Comparison of ENCODE assay signal across 1 cellular context in the genomic region with DNA sequence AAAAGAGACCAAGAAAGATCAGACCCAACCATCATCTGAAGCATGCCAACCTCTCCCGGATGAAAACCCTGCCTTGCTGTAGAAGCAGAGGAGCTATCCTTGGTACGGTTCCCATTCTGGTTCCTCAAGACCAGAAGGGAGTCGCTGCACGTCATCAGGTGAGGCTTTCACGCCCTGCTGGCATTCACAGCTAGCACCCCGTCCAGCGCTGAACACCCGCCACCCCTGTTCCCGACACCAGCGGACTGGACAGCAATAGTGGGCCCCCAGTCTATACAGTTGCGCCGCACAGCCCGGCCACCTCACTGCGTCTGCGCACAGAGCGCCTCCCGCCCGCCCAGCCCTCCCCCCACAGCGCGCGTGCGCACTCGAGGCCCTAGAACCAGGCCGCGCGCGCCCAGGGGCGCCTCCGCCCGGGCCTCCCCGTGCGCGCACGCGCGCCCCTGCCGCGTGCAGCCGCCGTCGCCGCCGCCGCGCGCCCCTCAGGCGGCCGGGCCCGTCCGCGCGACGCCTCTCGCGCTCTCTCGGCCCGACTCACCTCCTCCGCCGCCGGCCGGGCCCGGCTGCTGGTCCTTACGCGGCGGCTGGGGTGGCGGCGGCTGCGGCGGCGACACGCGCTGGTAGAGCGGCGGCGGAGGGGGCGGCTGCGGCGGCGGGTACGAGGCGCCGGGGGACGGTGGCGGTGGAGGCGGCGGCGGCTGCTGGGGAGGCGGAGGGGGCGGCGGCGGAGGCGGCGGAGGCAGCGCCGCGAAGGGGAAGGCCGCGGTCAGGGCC.
TF ChIP-seq lines count a peak whose summit lies in the region.

No MANE protein-coding gene starts in this region.

TF ChIP-seq in HepG2, 621 proteins besides CTCF, POLR2A, EP300 and RAD21 (continued from another document and continues in another):
- TF ChIP-seq BCL6 (CRISPR knock-in tag; IDR thresholded peaks at IDR 0.05), result no peak
- no peak for TF ChIP-seq ZNF543 (CRISPR knock-in tag; IDR thresholded peaks at IDR 0.05)
- TF ChIP-seq HOXA7 (CRISPR knock-in tag; IDR thresholded peaks at IDR 0.05), result no peak
- TF ChIP-seq GABPA (IDR thresholded peaks at IDR 0.05; ENCODE audit: low read depth, low read length), result no peak
- no peak for TF ChIP-seq GABPA (CRISPR knock-in tag; IDR thresholded peaks at IDR 0.05; ENCODE audit: low read depth)
- TF ChIP-seq, protein P1, sequence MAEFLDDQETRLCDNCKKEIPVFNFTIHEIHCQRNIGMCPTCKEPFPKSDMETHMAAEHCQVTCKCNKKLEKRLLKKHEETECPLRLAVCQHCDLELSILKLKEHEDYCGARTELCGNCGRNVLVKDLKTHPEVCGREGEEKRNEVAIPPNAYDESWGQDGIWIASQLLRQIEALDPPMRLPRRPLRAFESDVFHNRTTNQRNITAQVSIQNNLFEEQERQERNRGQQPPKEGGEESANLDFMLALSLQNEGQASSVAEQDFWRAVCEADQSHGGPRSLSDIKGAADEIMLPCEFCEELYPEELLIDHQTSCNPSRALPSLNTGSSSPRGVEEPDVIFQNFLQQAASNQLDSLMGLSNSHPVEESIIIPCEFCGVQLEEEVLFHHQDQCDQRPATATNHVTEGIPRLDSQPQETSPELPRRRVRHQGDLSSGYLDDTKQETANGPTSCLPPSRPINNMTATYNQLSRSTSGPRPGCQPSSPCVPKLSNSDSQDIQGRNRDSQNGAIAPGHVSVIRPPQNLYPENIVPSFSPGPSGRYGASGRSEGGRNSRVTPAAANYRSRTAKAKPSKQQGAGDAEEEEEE (CRISPR knock-in tag; IDR thresholded peaks at IDR 0.05; ENCODE audit: borderline replicate concordance), result no peak
- TF ChIP-seq SAFB2 (CRISPR knock-in tag; IDR thresholded peaks at IDR 0.05; ENCODE audit: borderline replicate concordance, low read depth), result no peak
- no peak for TF ChIP-seq ZZZ3 (CRISPR knock-in tag; IDR thresholded peaks at IDR 0.05; ENCODE audit: borderline replicate concordance)
- TF ChIP-seq ZSCAN12 (CRISPR knock-in tag; IDR thresholded peaks at IDR 0.05), result no peak
- TF ChIP-seq, protein P2, sequence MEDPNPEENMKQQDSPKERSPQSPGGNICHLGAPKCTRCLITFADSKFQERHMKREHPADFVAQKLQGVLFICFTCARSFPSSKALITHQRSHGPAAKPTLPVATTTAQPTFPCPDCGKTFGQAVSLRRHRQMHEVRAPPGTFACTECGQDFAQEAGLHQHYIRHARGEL (CRISPR knock-in tag; IDR thresholded peaks at IDR 0.05), result no peak
- TF ChIP-seq, protein P3, sequence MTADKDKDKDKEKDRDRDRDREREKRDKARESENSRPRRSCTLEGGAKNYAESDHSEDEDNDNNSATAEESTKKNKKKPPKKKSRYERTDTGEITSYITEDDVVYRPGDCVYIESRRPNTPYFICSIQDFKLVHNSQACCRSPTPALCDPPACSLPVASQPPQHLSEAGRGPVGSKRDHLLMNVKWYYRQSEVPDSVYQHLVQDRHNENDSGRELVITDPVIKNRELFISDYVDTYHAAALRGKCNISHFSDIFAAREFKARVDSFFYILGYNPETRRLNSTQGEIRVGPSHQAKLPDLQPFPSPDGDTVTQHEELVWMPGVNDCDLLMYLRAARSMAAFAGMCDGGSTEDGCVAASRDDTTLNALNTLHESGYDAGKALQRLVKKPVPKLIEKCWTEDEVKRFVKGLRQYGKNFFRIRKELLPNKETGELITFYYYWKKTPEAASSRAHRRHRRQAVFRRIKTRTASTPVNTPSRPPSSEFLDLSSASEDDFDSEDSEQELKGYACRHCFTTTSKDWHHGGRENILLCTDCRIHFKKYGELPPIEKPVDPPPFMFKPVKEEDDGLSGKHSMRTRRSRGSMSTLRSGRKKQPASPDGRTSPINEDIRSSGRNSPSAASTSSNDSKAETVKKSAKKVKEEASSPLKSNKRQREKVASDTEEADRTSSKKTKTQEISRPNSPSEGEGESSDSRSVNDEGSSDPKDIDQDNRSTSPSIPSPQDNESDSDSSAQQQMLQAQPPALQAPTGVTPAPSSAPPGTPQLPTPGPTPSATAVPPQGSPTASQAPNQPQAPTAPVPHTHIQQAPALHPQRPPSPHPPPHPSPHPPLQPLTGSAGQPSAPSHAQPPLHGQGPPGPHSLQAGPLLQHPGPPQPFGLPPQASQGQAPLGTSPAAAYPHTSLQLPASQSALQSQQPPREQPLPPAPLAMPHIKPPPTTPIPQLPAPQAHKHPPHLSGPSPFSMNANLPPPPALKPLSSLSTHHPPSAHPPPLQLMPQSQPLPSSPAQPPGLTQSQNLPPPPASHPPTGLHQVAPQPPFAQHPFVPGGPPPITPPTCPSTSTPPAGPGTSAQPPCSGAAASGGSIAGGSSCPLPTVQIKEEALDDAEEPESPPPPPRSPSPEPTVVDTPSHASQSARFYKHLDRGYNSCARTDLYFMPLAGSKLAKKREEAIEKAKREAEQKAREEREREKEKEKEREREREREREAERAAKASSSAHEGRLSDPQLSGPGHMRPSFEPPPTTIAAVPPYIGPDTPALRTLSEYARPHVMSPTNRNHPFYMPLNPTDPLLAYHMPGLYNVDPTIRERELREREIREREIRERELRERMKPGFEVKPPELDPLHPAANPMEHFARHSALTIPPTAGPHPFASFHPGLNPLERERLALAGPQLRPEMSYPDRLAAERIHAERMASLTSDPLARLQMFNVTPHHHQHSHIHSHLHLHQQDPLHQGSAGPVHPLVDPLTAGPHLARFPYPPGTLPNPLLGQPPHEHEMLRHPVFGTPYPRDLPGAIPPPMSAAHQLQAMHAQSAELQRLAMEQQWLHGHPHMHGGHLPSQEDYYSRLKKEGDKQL (CRISPR knock-in tag; IDR thresholded peaks at IDR 0.05; ENCODE audit: low read depth), result no peak
- TF ChIP-seq, protein P4, sequence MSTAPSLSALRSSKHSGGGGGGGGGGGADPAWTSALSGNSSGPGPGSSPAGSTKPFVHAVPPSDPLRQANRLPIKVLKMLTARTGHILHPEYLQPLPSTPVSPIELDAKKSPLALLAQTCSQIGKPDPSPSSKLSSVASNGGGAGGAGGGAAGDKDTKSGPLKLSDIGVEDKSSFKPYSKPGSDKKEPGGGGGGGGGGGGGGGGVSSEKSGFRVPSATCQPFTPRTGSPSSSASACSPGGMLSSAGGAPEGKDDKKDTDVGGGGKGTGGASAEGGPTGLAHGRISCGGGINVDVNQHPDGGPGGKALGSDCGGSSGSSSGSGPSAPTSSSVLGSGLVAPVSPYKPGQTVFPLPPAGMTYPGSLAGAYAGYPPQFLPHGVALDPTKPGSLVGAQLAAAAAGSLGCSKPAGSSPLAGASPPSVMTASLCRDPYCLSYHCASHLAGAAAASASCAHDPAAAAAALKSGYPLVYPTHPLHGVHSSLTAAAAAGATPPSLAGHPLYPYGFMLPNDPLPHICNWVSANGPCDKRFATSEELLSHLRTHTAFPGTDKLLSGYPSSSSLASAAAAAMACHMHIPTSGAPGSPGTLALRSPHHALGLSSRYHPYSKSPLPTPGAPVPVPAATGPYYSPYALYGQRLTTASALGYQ (CRISPR knock-in tag; IDR thresholded peaks at IDR 0.05), result no peak
- TF ChIP-seq ZNF547 (CRISPR knock-in tag; IDR thresholded peaks at IDR 0.05), result no peak
- TF ChIP-seq ZNF772 (CRISPR knock-in tag; IDR thresholded peaks at IDR 0.05), result no peak
- no peak for TF ChIP-seq CBX2 (IDR thresholded peaks at IDR 0.05; ENCODE audit: low read depth, low read length)
- TF ChIP-seq CBX2 (CRISPR knock-in tag; IDR thresholded peaks at IDR 0.05; ENCODE audit: low read depth), result no peak
- TF ChIP-seq, protein P5, sequence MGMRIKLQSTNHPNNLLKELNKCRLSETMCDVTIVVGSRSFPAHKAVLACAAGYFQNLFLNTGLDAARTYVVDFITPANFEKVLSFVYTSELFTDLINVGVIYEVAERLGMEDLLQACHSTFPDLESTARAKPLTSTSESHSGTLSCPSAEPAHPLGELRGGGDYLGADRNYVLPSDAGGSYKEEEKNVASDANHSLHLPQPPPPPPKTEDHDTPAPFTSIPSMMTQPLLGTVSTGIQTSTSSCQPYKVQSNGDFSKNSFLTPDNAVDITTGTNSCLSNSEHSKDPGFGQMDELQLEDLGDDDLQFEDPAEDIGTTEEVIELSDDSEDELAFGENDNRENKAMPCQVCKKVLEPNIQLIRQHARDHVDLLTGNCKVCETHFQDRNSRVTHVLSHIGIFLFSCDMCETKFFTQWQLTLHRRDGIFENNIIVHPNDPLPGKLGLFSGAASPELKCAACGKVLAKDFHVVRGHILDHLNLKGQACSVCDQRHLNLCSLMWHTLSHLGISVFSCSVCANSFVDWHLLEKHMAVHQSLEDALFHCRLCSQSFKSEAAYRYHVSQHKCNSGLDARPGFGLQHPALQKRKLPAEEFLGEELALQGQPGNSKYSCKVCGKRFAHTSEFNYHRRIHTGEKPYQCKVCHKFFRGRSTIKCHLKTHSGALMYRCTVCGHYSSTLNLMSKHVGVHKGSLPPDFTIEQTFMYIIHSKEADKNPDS (CRISPR knock-in tag; IDR thresholded peaks at IDR 0.05), result no peak
- TF ChIP-seq SIN3B (IDR thresholded peaks at IDR 0.05; ENCODE audit: low read length), result no peak
- TF ChIP-seq, protein P6, sequence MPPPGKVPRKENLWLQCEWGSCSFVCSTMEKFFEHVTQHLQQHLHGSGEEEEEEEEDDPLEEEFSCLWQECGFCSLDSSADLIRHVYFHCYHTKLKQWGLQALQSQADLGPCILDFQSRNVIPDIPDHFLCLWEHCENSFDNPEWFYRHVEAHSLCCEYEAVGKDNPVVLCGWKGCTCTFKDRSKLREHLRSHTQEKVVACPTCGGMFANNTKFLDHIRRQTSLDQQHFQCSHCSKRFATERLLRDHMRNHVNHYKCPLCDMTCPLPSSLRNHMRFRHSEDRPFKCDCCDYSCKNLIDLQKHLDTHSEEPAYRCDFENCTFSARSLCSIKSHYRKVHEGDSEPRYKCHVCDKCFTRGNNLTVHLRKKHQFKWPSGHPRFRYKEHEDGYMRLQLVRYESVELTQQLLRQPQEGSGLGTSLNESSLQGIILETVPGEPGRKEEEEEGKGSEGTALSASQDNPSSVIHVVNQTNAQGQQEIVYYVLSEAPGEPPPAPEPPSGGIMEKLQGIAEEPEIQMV (CRISPR knock-in tag; IDR thresholded peaks at IDR 0.05; ENCODE audit: low read depth), result no peak
- no peak for TF ChIP-seq JUN (CRISPR knock-in tag; IDR thresholded peaks at IDR 0.05)
- TF ChIP-seq ZNF883 (CRISPR knock-in tag; IDR thresholded peaks at IDR 0.05; ENCODE audit: not compliant biosample characterization), result peak; percentile 66
- peak; percentile 55; the same call in 1 of the 2 replicates for TF ChIP-seq RBFOX2 (IDR thresholded peaks at IDR 0.05; ENCODE audit: low read depth, low read length)
- TF ChIP-seq, protein P7, sequence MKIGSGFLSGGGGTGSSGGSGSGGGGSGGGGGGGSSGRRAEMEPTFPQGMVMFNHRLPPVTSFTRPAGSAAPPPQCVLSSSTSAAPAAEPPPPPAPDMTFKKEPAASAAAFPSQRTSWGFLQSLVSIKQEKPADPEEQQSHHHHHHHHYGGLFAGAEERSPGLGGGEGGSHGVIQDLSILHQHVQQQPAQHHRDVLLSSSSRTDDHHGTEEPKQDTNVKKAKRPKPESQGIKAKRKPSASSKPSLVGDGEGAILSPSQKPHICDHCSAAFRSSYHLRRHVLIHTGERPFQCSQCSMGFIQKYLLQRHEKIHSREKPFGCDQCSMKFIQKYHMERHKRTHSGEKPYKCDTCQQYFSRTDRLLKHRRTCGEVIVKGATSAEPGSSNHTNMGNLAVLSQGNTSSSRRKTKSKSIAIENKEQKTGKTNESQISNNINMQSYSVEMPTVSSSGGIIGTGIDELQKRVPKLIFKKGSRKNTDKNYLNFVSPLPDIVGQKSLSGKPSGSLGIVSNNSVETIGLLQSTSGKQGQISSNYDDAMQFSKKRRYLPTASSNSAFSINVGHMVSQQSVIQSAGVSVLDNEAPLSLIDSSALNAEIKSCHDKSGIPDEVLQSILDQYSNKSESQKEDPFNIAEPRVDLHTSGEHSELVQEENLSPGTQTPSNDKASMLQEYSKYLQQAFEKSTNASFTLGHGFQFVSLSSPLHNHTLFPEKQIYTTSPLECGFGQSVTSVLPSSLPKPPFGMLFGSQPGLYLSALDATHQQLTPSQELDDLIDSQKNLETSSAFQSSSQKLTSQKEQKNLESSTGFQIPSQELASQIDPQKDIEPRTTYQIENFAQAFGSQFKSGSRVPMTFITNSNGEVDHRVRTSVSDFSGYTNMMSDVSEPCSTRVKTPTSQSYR (CRISPR knock-in tag; IDR thresholded peaks at IDR 0.05; ENCODE audit: borderline replicate concordance), result peak; percentile 29; the same call in 1 of the 2 replicates
- TF ChIP-seq ZNF431 (CRISPR knock-in tag; IDR thresholded peaks at IDR 0.05; ENCODE audit: borderline replicate concordance, low read depth), result no peak
- no peak for TF ChIP-seq ZNF30 (CRISPR knock-in tag; IDR thresholded peaks at IDR 0.05)
- TF ChIP-seq MAF1 (CRISPR knock-in tag; IDR thresholded peaks at IDR 0.05; ENCODE audit: borderline replicate concordance), result no peak
- TF ChIP-seq, protein P8, sequence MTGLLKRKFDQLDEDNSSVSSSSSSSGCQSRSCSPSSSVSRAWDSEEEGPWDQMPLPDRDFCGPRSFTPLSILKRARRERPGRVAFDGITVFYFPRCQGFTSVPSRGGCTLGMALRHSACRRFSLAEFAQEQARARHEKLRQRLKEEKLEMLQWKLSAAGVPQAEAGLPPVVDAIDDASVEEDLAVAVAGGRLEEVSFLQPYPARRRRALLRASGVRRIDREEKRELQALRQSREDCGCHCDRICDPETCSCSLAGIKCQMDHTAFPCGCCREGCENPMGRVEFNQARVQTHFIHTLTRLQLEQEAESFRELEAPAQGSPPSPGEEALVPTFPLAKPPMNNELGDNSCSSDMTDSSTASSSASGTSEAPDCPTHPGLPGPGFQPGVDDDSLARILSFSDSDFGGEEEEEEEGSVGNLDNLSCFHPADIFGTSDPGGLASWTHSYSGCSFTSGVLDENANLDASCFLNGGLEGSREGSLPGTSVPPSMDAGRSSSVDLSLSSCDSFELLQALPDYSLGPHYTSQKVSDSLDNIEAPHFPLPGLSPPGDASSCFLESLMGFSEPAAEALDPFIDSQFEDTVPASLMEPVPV (CRISPR knock-in tag; IDR thresholded peaks at IDR 0.05), result no peak
- TF ChIP-seq, protein P9, sequence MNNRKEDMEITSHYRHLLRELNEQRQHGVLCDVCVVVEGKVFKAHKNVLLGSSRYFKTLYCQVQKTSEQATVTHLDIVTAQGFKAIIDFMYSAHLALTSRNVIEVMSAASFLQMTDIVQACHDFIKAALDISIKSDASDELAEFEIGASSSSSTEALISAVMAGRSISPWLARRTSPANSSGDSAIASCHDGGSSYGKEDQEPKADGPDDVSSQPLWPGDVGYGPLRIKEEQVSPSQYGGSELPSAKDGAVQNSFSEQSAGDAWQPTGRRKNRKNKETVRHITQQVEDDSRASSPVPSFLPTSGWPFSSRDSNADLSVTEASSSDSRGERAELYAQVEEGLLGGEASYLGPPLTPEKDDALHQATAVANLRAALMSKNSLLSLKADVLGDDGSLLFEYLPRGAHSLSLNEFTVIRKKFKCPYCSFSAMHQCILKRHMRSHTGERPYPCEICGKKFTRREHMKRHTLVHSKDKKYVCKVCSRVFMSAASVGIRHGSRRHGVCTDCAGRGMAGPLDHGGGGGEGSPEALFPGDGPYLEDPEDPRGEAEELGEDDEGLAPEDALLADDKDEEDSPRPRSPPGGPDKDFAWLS (CRISPR knock-in tag; IDR thresholded peaks at IDR 0.05; ENCODE audit: borderline replicate concordance), result no peak
- 0 out of 2 replicates have a peak, but pooled peaks have one; percentile 6 for TF ChIP-seq FOSL2 (CRISPR knock-in tag; IDR thresholded peaks at IDR 0.05)
- TF ChIP-seq, protein P10, sequence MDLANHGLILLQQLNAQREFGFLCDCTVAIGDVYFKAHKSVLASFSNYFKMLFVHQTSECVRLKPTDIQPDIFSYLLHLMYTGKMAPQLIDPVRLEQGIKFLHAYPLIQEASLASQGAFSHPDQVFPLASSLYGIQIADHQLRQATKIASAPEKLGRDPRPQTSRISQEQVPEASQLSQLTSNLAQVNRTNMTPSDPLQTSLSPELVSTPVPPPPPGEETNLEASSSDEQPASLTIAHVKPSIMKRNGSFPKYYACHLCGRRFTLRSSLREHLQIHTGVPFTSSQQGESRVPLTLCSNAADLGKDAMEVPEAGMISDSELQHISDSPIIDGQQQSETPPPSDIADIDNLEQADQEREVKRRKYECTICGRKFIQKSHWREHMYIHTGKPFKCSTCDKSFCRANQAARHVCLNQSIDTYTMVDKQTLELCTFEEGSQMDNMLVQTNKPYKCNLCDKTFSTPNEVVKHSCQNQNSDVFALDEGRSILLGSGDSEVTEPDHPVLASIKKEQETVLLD (CRISPR knock-in tag; IDR thresholded peaks at IDR 0.05; ENCODE audit: low read depth), result no peak
- TF ChIP-seq CENPT (CRISPR knock-in tag; IDR thresholded peaks at IDR 0.05; ENCODE audit: low read depth), result no peak
